14 cellular contexts compared by ENCODE assay signal in the genomic region with DNA sequence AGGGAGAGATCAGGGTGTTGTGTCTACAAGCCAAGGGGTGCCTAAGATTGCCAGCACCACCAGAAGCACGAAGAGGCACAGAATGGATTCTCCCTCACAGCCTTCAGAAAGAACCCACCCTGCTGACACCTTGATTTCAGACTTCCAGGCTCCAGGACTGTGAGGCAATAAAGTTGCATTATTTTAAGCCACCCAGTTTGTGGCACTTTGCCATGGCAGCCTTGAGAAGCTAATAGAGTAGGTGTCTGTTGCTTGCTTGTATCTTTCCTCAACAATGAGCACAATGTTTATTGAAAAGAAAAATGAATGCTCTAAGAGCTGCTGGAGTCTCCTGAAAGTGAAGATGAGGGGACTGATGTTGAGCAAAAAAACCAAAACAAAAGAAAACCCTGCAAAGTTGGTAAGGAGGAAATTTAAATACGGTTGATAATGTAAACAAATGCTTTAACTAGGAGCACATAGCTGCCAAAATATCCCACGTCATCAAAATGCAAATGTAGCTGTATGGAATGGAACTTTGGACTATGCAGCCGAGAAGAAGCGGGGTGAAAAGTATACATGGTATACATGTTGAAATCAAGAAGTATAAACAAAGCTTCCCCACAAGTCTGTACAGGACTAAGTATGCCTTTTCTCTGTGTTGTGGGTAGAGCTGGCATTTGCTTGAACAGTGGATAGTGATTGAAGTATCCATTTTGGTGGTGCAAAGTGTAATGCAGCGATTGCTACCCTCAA. TPM values are rescaled to one million over a fixed set of nuclear protein-coding genes. Genes with fewer than 3 reads are reported as not detected.
"Had no signal": no experiment of that assay in that cellular context is flagged by ENCODE, and none has a peak within 500 bp of the region (broad histone marks: within the 10 kb centered on the region; RNA-seq: fewer than 3 reads in every experiment).

No MANE protein-coding gene starts in this region.

- H3K9me3 ChIP-seq: neutrophil, right atrium auricular region had no signal

- H3K27ac ChIP-seq: neutrophil, right atrium auricular region, WERI-Rb-1 had no signal

- H3K36me3 ChIP-seq: neutrophil, right atrium auricular region, WERI-Rb-1 had no signal

- ATAC-seq: activated naive CD8-positive, alpha-beta T cell treated with anti-CD3 and anti-CD28 coated beads, Interleukin-2, amount 50 U/mL, for 24 hours; naive thymus-derived CD8-positive, alpha-beta T cell had no signal

- H3K27me3 ChIP-seq: right atrium auricular region had no signal

- DNase-seq: activated CD4-positive, alpha-beta T cell treated with anti-CD3 and anti-CD28 coated beads, Interleukin-2, amount 10 ng/mL, durations not matched to agents 24 days and 14 days; activated naive CD4-positive, alpha-beta T cell treated with Interleukin-2 at 50 U/mL for 16 hours; activated naive CD8-positive, alpha-beta T cell treated with anti-CD3 and anti-CD28 coated beads, Interleukin-2, amount 50 U/mL, for 24 hours; caudate nucleus; cortex of kidney; effector CD8-positive, alpha-beta T cell; hippocampal formation; kidney glomerular epithelial cell; naive thymus-derived CD8-positive, alpha-beta T cell; stimulated activated naive CD4-positive, alpha-beta T cell treated with Interleukin-2 at 50 U/mL for 16 hours; T-helper 1 cell; WERI-Rb-1 had no signal

- H3K4me3 ChIP-seq: right atrium auricular region had no signal

- H3K4me1 ChIP-seq: right atrium auricular region had no signal

RNA-seq across cellular contexts. Expression of a gene that starts 8.0 kb away (rescaled TPM):
- polyA plus RNA-seq: naive thymus-derived CD8-positive, alpha-beta T cell had no signal
